25 cellular contexts compared by ENCODE assay signal in genomic region chr7:147088916-147089315, GRCh38.
DNase-seq lines count a peak whose midpoint lies in the region; ATAC-seq and TF ChIP-seq lines count a peak whose summit lies in the region.
"Had no signal": no experiment of that assay in that cellular context is flagged by ENCODE, and none has a peak within 500 bp of the region (broad histone marks: within the 10 kb centered on the region; RNA-seq: fewer than 3 reads in every experiment).

No MANE protein-coding gene starts in this region.

- no CpG with 5 or more reads among the region's 3 CpGs for WGBS in neuronal stem cell (ENCODE audit: extremely low coverage in 2 of 2, insufficient read length in 2 of 2, insufficient replicate concordance in 1 of 2), 2 donors
- 63 to 66% methylated on average over 3 of the region's 3 CpGs for WGBS in lower leg skin, 2 donors

- H3K79me1 ChIP-seq in neuronal stem cell (ENCODE audit: low read depth, low read length): no peaks in the 10 kb centered on the region

- no peak overlapping the region for H2AK5ac ChIP-seq in neuronal stem cell (ENCODE audit: low read depth, low read length)

- no peak for TF ChIP-seq CTCF in lower leg skin (IDR thresholded peaks at IDR 0.05)

- H3K27ac ChIP-seq in neuronal stem cell (replicated peaks; ENCODE audit: low read length): no peak overlapping the region
- H3K27ac ChIP-seq: adrenal gland, esophagus muscularis mucosa, psoas muscle, thoracic aorta, vagina had no signal

- no peak overlapping the region for H4K91ac ChIP-seq in neuronal stem cell (ENCODE audit: low read depth, low read length, poor library complexity)

- H3K27me3 ChIP-seq in adipocyte (replicated peaks; ENCODE audit: control insufficient read depth, insufficient read depth, low read length): no peaks in the 10 kb centered on the region
- H3K27me3 ChIP-seq in neuronal stem cell (ENCODE audit: control insufficient read depth in 3 of 3, insufficient read depth in 3 of 3, low read depth in 1 of 3, low read length in 3 of 3): no peaks in the 10 kb centered on the region
- H3K27me3 ChIP-seq: adrenal gland, esophagus muscularis mucosa, vagina had no signal

- H3K4me3 ChIP-seq in adipocyte (ENCODE audit: low read length): no peak overlapping the region
- H3K4me3 ChIP-seq in neuronal stem cell (ENCODE audit: low read length in 2 of 2): no peak overlapping the region
- H3K4me3 ChIP-seq in lower leg skin (ENCODE audit: low read depth, poor library complexity, severe bottlenecking): no peak overlapping the region
- H3K4me3 ChIP-seq: adrenal gland, esophagus muscularis mucosa, psoas muscle, thoracic aorta, vagina had no signal

- H3K14ac ChIP-seq in neuronal stem cell (ENCODE audit: low read length): no peak overlapping the region

- H3K23ac ChIP-seq in neuronal stem cell (ENCODE audit: low read depth, low read length, poor library complexity): no peak overlapping the region

- no peak overlapping the region for H2BK5ac ChIP-seq in neuronal stem cell (ENCODE audit: low read length)

- H3K18ac ChIP-seq in neuronal stem cell (ENCODE audit: low read length): no peak overlapping the region

- DNase-seq in HCEC 1CT (peak; percentile 30), NCI-H2227 treated with DMSO at 0.1 percent for 48 hours (lab: John Stamatoyannopoulos, UW) (peak; percentile 74), adipocyte (ENCODE audit: low read depth) (peak; percentile 39), neuronal stem cell (ENCODE audit: low spot score) (peak; percentile 3), NCI-H2196 treated with DMSO at 0.1 percent for 48 hours (lab: John Stamatoyannopoulos, UW; ENCODE audit: unreplicated experiment) (no peak), lower leg skin (ENCODE audit: low spot score in 2 of 2) (no peak)
- DNase-seq: activated B cell treated with CpG ODN at 0.5 μM for 24 hours; activated CD8-positive, alpha-beta memory T cell treated with anti-CD3 and anti-CD28 coated beads, Interleukin-2, amount 10 ng/mL, durations not matched to agents 7 days and 5 days; activated naive CD4-positive, alpha-beta T cell; activated T-cell treated with anti-CD3 and anti-CD28 coated beads, Interleukin-2, amount 50 U/mL, for 72 hours; adrenal gland; foreskin melanocyte; IMR-90; kidney glomerular epithelial cell; NCI-H1694; NCI-H226; psoas muscle; stimulated activated naive CD4-positive, alpha-beta T cell treated with Interleukin-2 at 50 U/mL for 16 hours; SW 1271 had no signal

- no peak overlapping the region for H4K8ac ChIP-seq in neuronal stem cell (ENCODE audit: low read depth, low read length)

- H2BK120ac ChIP-seq in neuronal stem cell (ENCODE audit: low read depth, low read length): no peak overlapping the region

- no peaks in the 10 kb centered on the region for H3K4me1 ChIP-seq in adipocyte (ENCODE audit: control insufficient read depth, insufficient read depth, low read length)
- H3K4me1 ChIP-seq in neuronal stem cell (ENCODE audit: control insufficient read depth in 2 of 2, insufficient read depth in 1 of 2, low read depth in 1 of 2, low read length in 2 of 2): peaks cover 0 to 3% of the 10 kb centered on the region in 2 donors
- H3K4me1 ChIP-seq: adrenal gland, esophagus muscularis mucosa, psoas muscle, vagina had no signal

- ATAC-seq in activated CD4-positive, CD25-positive, alpha-beta regulatory T cell treated with anti-CD3 and anti-CD28 coated beads, Interleukin-2, amount 50 U/mL, for 24 hours: no peak
- ATAC-seq in HG02885 (IDR thresholded peaks at IDR 0.05; ENCODE audit: poor library complexity, unreplicated experiment): no peak
- ATAC-seq: activated CD8-positive, alpha-beta memory T cell treated with anti-CD3 and anti-CD28 coated beads, Interleukin-2, amount 10 ng/mL, durations not matched to agents 7 days and 5 days; activated T-cell treated with anti-CD3 and anti-CD28 coated beads, Interleukin-2, amount 50 U/mL, for 72 hours; psoas muscle; Right ventricle myocardium inferior had no signal

- intact Hi-C loops in lower leg skin (cut with DNase I; ENCODE audit: low total_unique reads): no loop called here

- no peak overlapping the region for H3K4me2 ChIP-seq in neuronal stem cell (ENCODE audit: insufficient read depth, low read length, poor library complexity, severe bottlenecking)

- no peak overlapping the region for H2AFZ ChIP-seq in neuronal stem cell (ENCODE audit: low read length)

- TF ChIP-seq POLR2A in lower leg skin (IDR thresholded peaks at IDR 0.05): no peak

- no peaks in the 10 kb centered on the region for H3K36me3 ChIP-seq in adipocyte (ENCODE audit: control insufficient read depth, insufficient read depth, low read length, severe bottlenecking)
- no peaks in the 10 kb centered on the region for H3K36me3 ChIP-seq in neuronal stem cell (replicated peaks in 1 of 2; ENCODE audit: control insufficient read depth in 2 of 2, insufficient read depth in 2 of 2, low read length in 2 of 2)
- H3K36me3 ChIP-seq: adrenal gland, esophagus muscularis mucosa, thoracic aorta, vagina had no signal

- no peak overlapping the region for H2BK12ac ChIP-seq in neuronal stem cell (ENCODE audit: low read length)

- H3K4ac ChIP-seq in neuronal stem cell (ENCODE audit: low read length): no peak overlapping the region

- H3K9ac ChIP-seq in adipocyte (ENCODE audit: low read length) (no peak overlapping the region), neuronal stem cell (ENCODE audit: low read depth, low read length, poor library complexity) (no peak overlapping the region)

- H2BK15ac ChIP-seq in neuronal stem cell (ENCODE audit: low read length): no peak overlapping the region

- no peaks in the 10 kb centered on the region for H3K9me3 ChIP-seq in adipocyte (ENCODE audit: control insufficient read depth, low read length)
- no peaks in the 10 kb centered on the region for H3K9me3 ChIP-seq in neuronal stem cell (replicated peaks in 1 of 2; ENCODE audit: control insufficient read depth in 2 of 2, insufficient read depth in 1 of 2, low read depth in 1 of 2, low read length in 2 of 2)
- H3K9me3 ChIP-seq: adrenal gland, esophagus muscularis mucosa, psoas muscle, thoracic aorta, vagina had no signal

Comparison
In these comparisons a context has a peak if more than half of its experiments do, and no peak if none do; other contexts are left out.
1. DNase-seq: peak in HCEC 1CT (single experiment), NCI-H2227 treated with DMSO at 0.1 percent for 48 hours (single experiment), adipocyte (single experiment) and neuronal stem cell (single experiment); none in NCI-H2196 treated with DMSO at 0.1 percent for 48 hours (single experiment) and lower leg skin (0 of 2).